Comparison of ENCODE assay signal across 20 cellular contexts in genomic region chr10:128130051-128130450, GRCh38. TPM values are rescaled to one million over a fixed set of nuclear protein-coding genes. Genes with fewer than 3 reads are reported as not detected.
A peak's percentile ranks its signal among the peaks of the same experiment; 100 is the strongest.
DNase-seq lines count a peak whose midpoint lies in the region; ATAC-seq and TF ChIP-seq lines count a peak whose summit lies in the region.
"Had no signal": no experiment of that assay in that cellular context is flagged by ENCODE, and none has a peak within 500 bp of the region (broad histone marks: within the 10 kb centered on the region; RNA-seq: fewer than 3 reads in every experiment).

No MANE protein-coding gene starts in this region.

- CTCF ChIA-PET in PC-9 (lab: Charles Lee) = no interaction called here

- ATAC-seq in HG03039 (IDR thresholded peaks at IDR 0.05; ENCODE audit: unreplicated experiment) = no peak
- ATAC-seq: heart right ventricle, T-cell had no signal

- H3K4me2 ChIP-seq in PC-9 (0 out of 2 replicates have a peak overlapping the region, but pooled peaks have one; percentile 14), osteoblast (ENCODE audit: insufficient read depth, low read length) (no peak overlapping the region)

- no peak for TF ChIP-seq CTCF in PC-9 (conservative IDR thresholded peaks at IDR 0.05)
- no peak for TF ChIP-seq CTCF in epithelial cell of esophagus (IDR thresholded peaks at IDR 0.05; ENCODE audit: insufficient read depth, low read depth, low read length, missing control alignments)
- no peak for TF ChIP-seq CTCF in osteoblast (IDR thresholded peaks at IDR 0.05; ENCODE audit: extremely low read depth, low read depth, low read length)
- no peak for TF ChIP-seq CTCF in brain microvascular endothelial cell (IDR thresholded peaks at IDR 0.05; ENCODE audit: low read depth, low read length, missing control alignments)
- no peak for TF ChIP-seq CTCF in suprapubic skin (IDR thresholded peaks at IDR 0.05)

- DNase-seq in HCEC 1CT (peak; percentile 57), PC-9 (peak in 1 of 2 experiments; percentile 42), epithelial cell of esophagus (ENCODE audit: low read depth) (peak; percentile 79), osteoblast (ENCODE audit: insufficient read length, low spot score, missing footprints) (peak; percentile 87), brain microvascular endothelial cell (no peak), suprapubic skin (ENCODE audit: low spot score in 2 of 2) (no peak)
- DNase-seq: activated CD4-positive, alpha-beta T cell treated with anti-CD3 and anti-CD28 coated beads, Interleukin-2, amount 10 ng/mL, durations not matched to agents 7 days and 5 days; activated naive CD4-positive, alpha-beta T cell treated with anti-CD3 and anti-CD28 coated beads, Interleukin-2, amount 10 ng/mL, durations not matched to agents 7 days and 5 days; heart right ventricle; Karpas-422; mesendoderm; NCI-H1694; posterior cingulate gyrus; Right ventricle myocardium superior; stimulated activated CD4-positive, alpha-beta T cell treated with anti-CD3 and anti-CD28 coated beads, Interleukin-4, amount 100 ng/mL, for 4 hours; T-cell had no signal

- no peaks in the 10 kb centered on the region for H3K9me3 ChIP-seq in PC-9 (ENCODE audit: insufficient read depth, low read depth)
- H3K9me3 ChIP-seq in osteoblast (ENCODE audit: low read depth, low read length) = no peaks in the 10 kb centered on the region
- H3K9me3 ChIP-seq in suprapubic skin = no peaks in the 10 kb centered on the region
- H3K9me3 ChIP-seq: esophagus muscularis mucosa, heart right ventricle, vagina had no signal

- H3K27ac ChIP-seq in PC-9 (no peak overlapping the region), osteoblast (ENCODE audit: low read depth, low read length) (no peak overlapping the region), brain microvascular endothelial cell (no peak overlapping the region), suprapubic skin (no peak overlapping the region)
- H3K27ac ChIP-seq: esophagus muscularis mucosa, heart right ventricle, skin epidermis, vagina had no signal

- POLR2A ChIA-PET in PC-9 (lab: Charles Lee; ENCODE audit: unreplicated experiment) = no interaction called here

- peaks cover 12% of the 10 kb centered on the region for H3K4me1 ChIP-seq in PC-9 (replicated peaks; ENCODE audit: insufficient read depth)
- H3K4me1 ChIP-seq in osteoblast (ENCODE audit: insufficient read depth, low read length) = peaks cover 10% of the 10 kb centered on the region
- H3K4me1 ChIP-seq in suprapubic skin = peaks cover 11% of the 10 kb centered on the region

- no peak overlapping the region for H2AFZ ChIP-seq in PC-9
- no peak overlapping the region for H2AFZ ChIP-seq in osteoblast (ENCODE audit: low read length)

- H3K79me2 ChIP-seq in PC-9 (ENCODE audit: low read depth) (peaks cover 10% of the 10 kb centered on the region), osteoblast (ENCODE audit: insufficient read depth, low read length) (peaks cover 10% of the 10 kb centered on the region)

- H3K9me2 ChIP-seq in PC-9 (ENCODE audit: insufficient read depth) = no peaks in the 10 kb centered on the region

- no TSS peak for BruUV-seq in PC-9 (replicated peaks; lab: Mats Ljungman, UMichigan)

- 69% methylated on average over 1 of the region's 1 CpG for WGBS in suprapubic skin

- no peaks in the 10 kb centered on the region for H3K36me3 ChIP-seq in PC-9 (ENCODE audit: low read depth)
- H3K36me3 ChIP-seq in osteoblast (ENCODE audit: insufficient read depth, low read length) = no peaks in the 10 kb centered on the region
- H3K36me3 ChIP-seq in brain microvascular endothelial cell (replicated peaks) = no peaks in the 10 kb centered on the region
- H3K36me3 ChIP-seq in suprapubic skin = no peaks in the 10 kb centered on the region
- H3K36me3 ChIP-seq: esophagus muscularis mucosa, heart right ventricle, vagina had no signal

- intact Hi-C loops in PC-9 (cut with micrococcal nuclease; ENCODE audit: unreplicated experiment) = no loop called here

- TF ChIP-seq POLR2A in suprapubic skin (IDR thresholded peaks at IDR 0.05) = no peak

- H3K27me3 ChIP-seq in PC-9 (ENCODE audit: insufficient read depth, low read depth) (no peaks in the 10 kb centered on the region), osteoblast (ENCODE audit: insufficient read depth, low read length) (no peaks in the 10 kb centered on the region), brain microvascular endothelial cell (replicated peaks) (no peaks in the 10 kb centered on the region), suprapubic skin (peaks cover 8% of the 10 kb centered on the region)
- H3K27me3 ChIP-seq: vagina had no signal

- H3K4me3 ChIP-seq in PC-9 (no peak overlapping the region), epithelial cell of esophagus (ENCODE audit: low read length) (no peak overlapping the region), osteoblast (ENCODE audit: insufficient read depth, low read length) (no peak overlapping the region), brain microvascular endothelial cell (ENCODE audit: low read depth, low read length) (no peak overlapping the region), suprapubic skin (no peak overlapping the region)
- H3K4me3 ChIP-seq: esophagus muscularis mucosa, heart right ventricle, skin epidermis, vagina had no signal

- in situ Hi-C loops in brain microvascular endothelial cell (cut with HindIII; ENCODE audit: low pct_ligation_motif_present, low sequenced_read_pairs) = no loop called here

- TF ChIP-seq EP300 in suprapubic skin (IDR thresholded peaks at IDR 0.05) = no peak

- no peaks in the 10 kb centered on the region for H3F3A ChIP-seq in PC-9 (ENCODE audit: insufficient read depth, low read depth)

- no peaks in the 10 kb centered on the region for H4K20me1 ChIP-seq in PC-9 (ENCODE audit: insufficient read depth)
- no peaks in the 10 kb centered on the region for H4K20me1 ChIP-seq in osteoblast (ENCODE audit: insufficient read depth, low read length)

RNA-seq across cellular contexts. Expression of gene MKI67, which starts 3.8 kb away (rescaled TPM):
- total RNA-seq in PC-9 (2021) (75.2 and 114 TPM in 2 replicates), osteoblast (2.5 and 3.5 TPM in 2 replicates), suprapubic skin (10 to 100 TPM in 1 of 4 donors, 1 to 10 TPM in 3; 5.6 to 13.0 (median 8.9) TPM)

Comparison
In these comparisons a context has a peak if more than half of its experiments do, and no peak if none do; other contexts are left out.
1. DNase-seq: peak in HCEC 1CT (single experiment), epithelial cell of esophagus (single experiment) and osteoblast (single experiment); none in brain microvascular endothelial cell (single experiment) and suprapubic skin (0 of 2).